33 cellular contexts compared by ENCODE assay signal in the genomic region with DNA sequence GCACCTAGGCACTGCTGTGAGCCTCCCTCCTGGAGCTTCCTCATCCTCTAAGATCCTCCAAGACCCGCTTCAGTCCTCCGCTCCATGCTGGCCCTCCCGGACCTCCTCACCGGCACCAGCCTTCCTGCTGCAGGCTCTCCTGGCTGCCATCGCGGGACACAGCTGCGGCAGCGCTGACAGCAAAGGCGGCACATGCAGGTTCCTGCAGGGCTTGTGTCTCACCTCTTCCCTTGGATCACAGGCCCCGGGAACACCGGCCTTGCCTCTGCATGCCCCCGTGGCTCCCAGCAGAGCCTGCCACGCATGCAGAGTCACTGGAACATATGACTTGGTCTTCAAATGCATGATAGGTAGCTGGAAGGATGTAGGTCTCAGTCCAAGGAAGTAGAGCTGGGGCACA.
"Had no signal": no experiment of that assay in that cellular context is flagged by ENCODE, and none has a peak within 500 bp of the region (broad histone marks: within the 10 kb centered on the region; RNA-seq: fewer than 3 reads in every experiment).

No MANE protein-coding gene starts in this region.

- DNase-seq: activated CD4-positive, alpha-beta T cell treated with anti-CD3 and anti-CD28 coated beads for 1 hour; activated CD4-positive, alpha-beta T cell treated with anti-CD3 and anti-CD28 coated beads for 48 hours; activated CD4-positive, alpha-beta T cell treated with anti-CD3 and anti-CD28 coated beads, Interleukin-2, amount 50 U/mL, for 4 hours; activated CD4-positive, CD25-positive, alpha-beta regulatory T cell; activated CD8-positive, alpha-beta T cell treated with anti-CD3 and anti-CD28 coated beads for 36 hours; activated effector memory CD4-positive, alpha-beta T cell treated with Interleukin-2 at 50 U/mL for 16 hours; activated naive CD4-positive, alpha-beta T cell treated with anti-CD3 and anti-CD28 coated beads, Interleukin-2, amount 10 ng/mL, durations not matched to agents 7 days and 5 days; activated naive CD8-positive, alpha-beta T cell treated with anti-CD3 and anti-CD28 coated beads, Interleukin-2, amount 50 U/mL, for 24 hours; activated T-cell treated with anti-CD3 and anti-CD28 coated beads for 4 hours; activated T-cell treated with anti-CD3 and anti-CD28 coated beads, Interleukin-2, amount 50 U/mL, for 4 hours; anterior cingulate cortex; central memory CD4-positive, alpha-beta T cell; Karpas-422; NCI-H1105; NCI-H1436; NCI-H1694; NCI-H2029; NCI-H345; NCI-H526; NCI-H748 treated with DMSO at 0.1 percent for 48 hours; NK-92 treated with Interleukin-12 subunit alpha and Interleukin-12 subunit beta, amount 100 ng/mL, for 24 hours; PC-3; RPMI8226; SHP77 treated with DMSO at 0.1 percent for 48 hours; SK-N-SH; T-helper 2 cell; T-helper 9 cell had no signal

- H3K27me3 Mint-ChIP-seq: activated CD8-positive, alpha-beta T cell treated with anti-CD3 and anti-CD28 coated beads for 36 hours; activated naive CD8-positive, alpha-beta T cell treated with anti-CD3 and anti-CD28 coated beads, Interleukin-2, amount 50 U/mL, for 24 hours had no signal

- H3K27ac Mint-ChIP-seq: activated CD8-positive, alpha-beta T cell treated with anti-CD3 and anti-CD28 coated beads for 36 hours; activated naive CD4-positive, alpha-beta T cell treated with anti-CD3 and anti-CD28 coated beads, Interleukin-2, amount 10 ng/mL, durations not matched to agents 7 days and 5 days; activated naive CD8-positive, alpha-beta T cell; activated naive CD8-positive, alpha-beta T cell treated with anti-CD3 and anti-CD28 coated beads, Interleukin-2, amount 50 U/mL, for 24 hours; brain had no signal

- H3K27me3 ChIP-seq: Peyer's patch had no signal

- H3K36me3 ChIP-seq: Peyer's patch, SJSA1 had no signal

- H3K4me1 ChIP-seq: Peyer's patch, SJSA1 had no signal

- H3K9me3 ChIP-seq: Peyer's patch, SK-N-SH had no signal

- FAIRE-seq: bronchial epithelial cell had no signal

- H3K36me3 Mint-ChIP-seq: activated naive CD4-positive, alpha-beta T cell treated with anti-CD3 and anti-CD28 coated beads, Interleukin-2, amount 10 ng/mL, durations not matched to agents 7 days and 5 days had no signal

- H3K4me1 Mint-ChIP-seq: activated naive CD4-positive, alpha-beta T cell treated with anti-CD3 and anti-CD28 coated beads, Interleukin-2, amount 10 ng/mL, durations not matched to agents 7 days and 5 days; activated naive CD8-positive, alpha-beta T cell treated with anti-CD3 and anti-CD28 coated beads, Interleukin-2, amount 50 U/mL, for 24 hours; brain had no signal

- H3K27ac ChIP-seq: Peyer's patch, SJSA1, VCaP had no signal

- H3K4me3 ChIP-seq: Peyer's patch, SJSA1 had no signal

- H3K4me3 Mint-ChIP-seq: activated CD8-positive, alpha-beta T cell treated with anti-CD3 and anti-CD28 coated beads for 36 hours; activated naive CD4-positive, alpha-beta T cell treated with anti-CD3 and anti-CD28 coated beads, Interleukin-2, amount 10 ng/mL, durations not matched to agents 7 days and 5 days; activated naive CD8-positive, alpha-beta T cell; activated naive CD8-positive, alpha-beta T cell treated with anti-CD3 and anti-CD28 coated beads, Interleukin-2, amount 50 U/mL, for 24 hours; activated T-cell treated with anti-CD3 and anti-CD28 coated beads, Interleukin-2, amount 50 U/mL, for 4 hours; brain had no signal
